ENCODE assay signal across 9 cellular contexts in the genomic region with DNA sequence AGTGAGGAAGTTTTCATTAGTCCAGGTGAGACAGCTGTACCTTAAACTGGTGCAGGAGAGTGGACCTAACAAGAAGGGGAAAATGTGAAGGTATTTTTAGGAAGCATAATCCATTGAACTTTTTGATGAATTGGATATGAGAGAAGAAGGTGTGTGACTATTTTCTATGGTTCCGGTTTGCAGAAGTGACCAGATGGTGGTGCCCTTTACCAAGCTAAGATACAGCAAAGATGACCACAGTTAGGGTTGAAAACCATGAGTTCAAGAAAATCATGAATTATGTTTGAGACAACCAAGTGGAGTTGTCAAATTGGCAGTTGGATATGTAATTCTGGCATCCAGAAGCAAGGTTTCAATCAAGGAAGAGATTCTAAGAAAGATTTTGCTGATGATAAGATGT.
DNase-seq lines count a peak whose midpoint lies in the region; ATAC-seq and TF ChIP-seq lines count a peak whose summit lies in the region.
"Had no signal": no experiment of that assay in that cellular context is flagged by ENCODE, and none has a peak within 500 bp of the region (broad histone marks: within the 10 kb centered on the region; RNA-seq: fewer than 3 reads in every experiment).

No MANE protein-coding gene starts in this region.

- DNase-seq in D341Med (ENCODE audit: low spot score) (peak; percentile 32), SK-MEL-5 (ENCODE audit: low read depth, low spot score) (peak; percentile 76), left lobe of liver (ENCODE audit: low spot score) (no peak), NCI-H187 treated with DMSO at 0.1 percent for 48 hours (lab: John Stamatoyannopoulos, UW) (no peak), CD14-positive monocyte (ENCODE audit: low spot score) (no peak)
- no peak for DNase-seq in activated T-cell treated with anti-CD3 and anti-CD28 coated beads, Interleukin-2, amount 50 U/mL, for 72 hours
- DNase-seq: stimulated activated naive CD8-positive, alpha-beta T cell treated with anti-CD3 and anti-CD28 coated beads, Interleukin-15, amount 100 ng/mL, for 72 hours had no signal

- no peak for TF ChIP-seq EP300 in Ishikawa (IDR thresholded peaks at IDR 0.05; ENCODE audit: borderline replicate concordance)

- ATAC-seq in left lobe of liver (peak; percentile 34), HG03280 (IDR thresholded peaks at IDR 0.05; ENCODE audit: unreplicated experiment) (no peak)
- ATAC-seq in activated T-cell treated with anti-CD3 and anti-CD28 coated beads, Interleukin-2, amount 50 U/mL, for 72 hours (replicated peaks in 1 of 2) = no peak
- ATAC-seq: stimulated activated naive CD8-positive, alpha-beta T cell treated with anti-CD3 and anti-CD28 coated beads, Interleukin-15, amount 100 ng/mL, for 72 hours had no signal

- H3K27ac Mint-ChIP-seq in CD14-positive monocyte = no peak overlapping the region
- no peak overlapping the region for H3K27ac Mint-ChIP-seq in activated T-cell treated with anti-CD3 and anti-CD28 coated beads, Interleukin-2, amount 50 U/mL, for 72 hours
- H3K27ac Mint-ChIP-seq: stimulated activated naive CD8-positive, alpha-beta T cell treated with anti-CD3 and anti-CD28 coated beads, Interleukin-15, amount 100 ng/mL, for 72 hours had no signal

- peaks cover 0 to 2% (median 1%) of the 10 kb centered on the region in 3 donors for H3K27me3 Mint-ChIP-seq in CD14-positive monocyte (ENCODE audit: low read depth in 3 of 3)
- peaks cover 8% of the 10 kb centered on the region for H3K27me3 Mint-ChIP-seq in activated T-cell treated with anti-CD3 and anti-CD28 coated beads, Interleukin-2, amount 50 U/mL, for 72 hours (ENCODE audit: low read depth)

- intact Hi-C loops in CD14-positive monocyte (cut with micrococcal nuclease) = no loop called here

- TF ChIP-seq RAD21 in Ishikawa (IDR thresholded peaks at IDR 0.05; ENCODE audit: low read depth) = peak; percentile 75

- no peaks in the 10 kb centered on the region for H3K36me3 Mint-ChIP-seq in CD14-positive monocyte
- no peaks in the 10 kb centered on the region for H3K36me3 Mint-ChIP-seq in activated T-cell treated with anti-CD3 and anti-CD28 coated beads, Interleukin-2, amount 50 U/mL, for 72 hours (ENCODE audit: insufficient read depth in 2 of 2)

- H3K4me1 Mint-ChIP-seq in CD14-positive monocyte = no peaks in the 10 kb centered on the region
- H3K4me1 Mint-ChIP-seq in activated T-cell treated with anti-CD3 and anti-CD28 coated beads, Interleukin-2, amount 50 U/mL, for 72 hours (ENCODE audit: low read depth) = no peaks in the 10 kb centered on the region
- H3K4me1 Mint-ChIP-seq: stimulated activated naive CD8-positive, alpha-beta T cell treated with anti-CD3 and anti-CD28 coated beads, Interleukin-15, amount 100 ng/mL, for 72 hours had no signal

- H3K4me3 Mint-ChIP-seq in CD14-positive monocyte = no peak overlapping the region
- no peak overlapping the region for H3K4me3 Mint-ChIP-seq in activated T-cell treated with anti-CD3 and anti-CD28 coated beads, Interleukin-2, amount 50 U/mL, for 72 hours
- H3K4me3 Mint-ChIP-seq: stimulated activated naive CD8-positive, alpha-beta T cell treated with anti-CD3 and anti-CD28 coated beads, Interleukin-15, amount 100 ng/mL, for 72 hours had no signal

- in situ Hi-C loops in SK-MEL-5 (cut with HindIII; ENCODE audit: low pct_unique_long_range_greater_than_20kb, low sequenced_read_pairs) = no loop called here

- peaks cover 0 to 2% (median 0%) of the 10 kb centered on the region in 7 donors for H3K9me3 Mint-ChIP-seq in CD14-positive monocyte
- H3K9me3 Mint-ChIP-seq in activated T-cell treated with anti-CD3 and anti-CD28 coated beads, Interleukin-2, amount 50 U/mL, for 72 hours = peaks cover 2 to 3% of the 10 kb centered on the region in 2 donors
- H3K9me3 Mint-ChIP-seq: stimulated activated naive CD8-positive, alpha-beta T cell treated with anti-CD3 and anti-CD28 coated beads, Interleukin-15, amount 100 ng/mL, for 72 hours had no signal

- no peak for TF ChIP-seq CTCF in CD14-positive monocyte (IDR thresholded peaks at IDR 0.05)

TF ChIP-seq in Ishikawa, 13 proteins besides CTCF, POLR2A, EP300 and RAD21:
- TF ChIP-seq, protein P1, sequence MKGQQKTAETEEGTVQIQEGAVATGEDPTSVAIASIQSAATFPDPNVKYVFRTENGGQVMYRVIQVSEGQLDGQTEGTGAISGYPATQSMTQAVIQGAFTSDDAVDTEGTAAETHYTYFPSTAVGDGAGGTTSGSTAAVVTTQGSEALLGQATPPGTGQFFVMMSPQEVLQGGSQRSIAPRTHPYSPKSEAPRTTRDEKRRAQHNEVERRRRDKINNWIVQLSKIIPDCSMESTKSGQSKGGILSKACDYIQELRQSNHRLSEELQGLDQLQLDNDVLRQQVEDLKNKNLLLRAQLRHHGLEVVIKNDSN (IDR thresholded peaks at IDR 0.05) = no peak
- TF ChIP-seq, protein P2, sequence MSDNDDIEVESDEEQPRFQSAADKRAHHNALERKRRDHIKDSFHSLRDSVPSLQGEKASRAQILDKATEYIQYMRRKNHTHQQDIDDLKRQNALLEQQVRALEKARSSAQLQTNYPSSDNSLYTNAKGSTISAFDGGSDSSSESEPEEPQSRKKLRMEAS (IDR thresholded peaks at IDR 0.05) = no peak
- no peak for TF ChIP-seq TAF1 (IDR thresholded peaks at IDR 0.05; ENCODE audit: low read depth)
- TF ChIP-seq, protein P3, sequence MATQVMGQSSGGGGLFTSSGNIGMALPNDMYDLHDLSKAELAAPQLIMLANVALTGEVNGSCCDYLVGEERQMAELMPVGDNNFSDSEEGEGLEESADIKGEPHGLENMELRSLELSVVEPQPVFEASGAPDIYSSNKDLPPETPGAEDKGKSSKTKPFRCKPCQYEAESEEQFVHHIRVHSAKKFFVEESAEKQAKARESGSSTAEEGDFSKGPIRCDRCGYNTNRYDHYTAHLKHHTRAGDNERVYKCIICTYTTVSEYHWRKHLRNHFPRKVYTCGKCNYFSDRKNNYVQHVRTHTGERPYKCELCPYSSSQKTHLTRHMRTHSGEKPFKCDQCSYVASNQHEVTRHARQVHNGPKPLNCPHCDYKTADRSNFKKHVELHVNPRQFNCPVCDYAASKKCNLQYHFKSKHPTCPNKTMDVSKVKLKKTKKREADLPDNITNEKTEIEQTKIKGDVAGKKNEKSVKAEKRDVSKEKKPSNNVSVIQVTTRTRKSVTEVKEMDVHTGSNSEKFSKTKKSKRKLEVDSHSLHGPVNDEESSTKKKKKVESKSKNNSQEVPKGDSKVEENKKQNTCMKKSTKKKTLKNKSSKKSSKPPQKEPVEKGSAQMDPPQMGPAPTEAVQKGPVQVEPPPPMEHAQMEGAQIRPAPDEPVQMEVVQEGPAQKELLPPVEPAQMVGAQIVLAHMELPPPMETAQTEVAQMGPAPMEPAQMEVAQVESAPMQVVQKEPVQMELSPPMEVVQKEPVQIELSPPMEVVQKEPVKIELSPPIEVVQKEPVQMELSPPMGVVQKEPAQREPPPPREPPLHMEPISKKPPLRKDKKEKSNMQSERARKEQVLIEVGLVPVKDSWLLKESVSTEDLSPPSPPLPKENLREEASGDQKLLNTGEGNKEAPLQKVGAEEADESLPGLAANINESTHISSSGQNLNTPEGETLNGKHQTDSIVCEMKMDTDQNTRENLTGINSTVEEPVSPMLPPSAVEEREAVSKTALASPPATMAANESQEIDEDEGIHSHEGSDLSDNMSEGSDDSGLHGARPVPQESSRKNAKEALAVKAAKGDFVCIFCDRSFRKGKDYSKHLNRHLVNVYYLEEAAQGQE (IDR thresholded peaks at IDR 0.05; ENCODE audit: low read depth) = no peak
- TF ChIP-seq NFIC (IDR thresholded peaks at IDR 0.05) = no peak
- no peak for TF ChIP-seq YY1 (IDR thresholded peaks at IDR 0.05; ENCODE audit: low read depth)

Comparison
In these comparisons a context has a peak if more than half of its experiments do, and no peak if none do; other contexts are left out.
1. DNase-seq: peak in D341Med (single experiment) and SK-MEL-5 (single experiment); none in left lobe of liver (single experiment), NCI-H187 treated with DMSO at 0.1 percent for 48 hours (single experiment), CD14-positive monocyte (single experiment) and activated T-cell treated with anti-CD3 and anti-CD28 coated beads, Interleukin-2, amount 50 U/mL, for 72 hours (0 of 2).